Comparison of ENCODE assay signal across 32 cellular contexts in genomic region chr4:70920592-70920991, GRCh38.
"Had no signal": no experiment of that assay in that cellular context is flagged by ENCODE, and none has a peak within 500 bp of the region (broad histone marks: within the 10 kb centered on the region; RNA-seq: fewer than 3 reads in every experiment).

No MANE protein-coding gene starts in this region.

- H3K4me1 Mint-ChIP-seq: activated T-helper 17 cell treated with anti-CD3 and anti-CD28 coated beads, Interleukin-2, amount 50 U/mL, for 72 hours had no signal

- H3K36me3 ChIP-seq: brain microvascular endothelial cell, esophagus squamous epithelium, gastroesophageal sphincter, heart right ventricle had no signal

- H3K4me3 ChIP-seq: coronary artery, esophagus squamous epithelium, gastroesophageal sphincter, heart right ventricle, hepatocyte had no signal

- ATAC-seq: activated CD4-positive, alpha-beta T cell treated with anti-CD3 and anti-CD28 coated beads for 36 hours; activated T-helper 17 cell treated with anti-CD3 and anti-CD28 coated beads, Interleukin-2, amount 50 U/mL, for 72 hours; effector memory CD8-positive, alpha-beta T cell; gastroesophageal sphincter; heart right ventricle; T-helper 17 cell had no signal

- H3K9me3 Mint-ChIP-seq: activated T-cell treated with anti-CD3 and anti-CD28 coated beads, Interleukin-2, amount 50 U/mL, for 24 hours; activated T-helper 17 cell treated with anti-CD3 and anti-CD28 coated beads, Interleukin-2, amount 50 U/mL, for 72 hours; central memory CD8-positive, alpha-beta T cell; effector memory CD8-positive, alpha-beta T cell had no signal

- H3K27me3 Mint-ChIP-seq: activated CD4-positive, alpha-beta memory T cell treated with anti-CD3 and anti-CD28 coated beads, Interleukin-2, amount 10 ng/mL, durations not matched to agents 7 days and 5 days; activated CD4-positive, alpha-beta T cell treated with anti-CD3 and anti-CD28 coated beads for 36 hours; activated CD4-positive, alpha-beta T cell treated with anti-CD3 and anti-CD28 coated beads, Interleukin-2, amount 10 ng/mL, durations not matched to agents 7 days and 5 days; activated naive CD8-positive, alpha-beta T cell; activated T-cell treated with anti-CD3 and anti-CD28 coated beads, Interleukin-2, amount 50 U/mL, for 24 hours; activated T-helper 17 cell treated with anti-CD3 and anti-CD28 coated beads, Interleukin-2, amount 50 U/mL, for 72 hours; central memory CD8-positive, alpha-beta T cell; effector memory CD8-positive, alpha-beta T cell; T-helper 17 cell had no signal

- H3K4me3 Mint-ChIP-seq: activated CD4-positive, alpha-beta memory T cell treated with anti-CD3 and anti-CD28 coated beads, Interleukin-2, amount 10 ng/mL, durations not matched to agents 7 days and 5 days; activated CD4-positive, alpha-beta T cell treated with anti-CD3 and anti-CD28 coated beads for 36 hours; activated CD4-positive, alpha-beta T cell treated with anti-CD3 and anti-CD28 coated beads, Interleukin-2, amount 10 ng/mL, durations not matched to agents 7 days and 5 days; activated naive CD8-positive, alpha-beta T cell; activated T-cell treated with anti-CD3 and anti-CD28 coated beads, Interleukin-2, amount 50 U/mL, for 24 hours; activated T-helper 17 cell treated with anti-CD3 and anti-CD28 coated beads, Interleukin-2, amount 50 U/mL, for 72 hours; central memory CD8-positive, alpha-beta T cell; effector memory CD8-positive, alpha-beta T cell; T-helper 17 cell; T-helper 2 cell treated with Interferon-gamma antibody and Interleukin-4, amounts not matched to agents 5 μg/mL and 100 μg/mL, for 36 hours had no signal

- H3K27ac ChIP-seq: brain microvascular endothelial cell, coronary artery, epithelial cell of prostate, esophagus squamous epithelium, gastroesophageal sphincter, heart right ventricle, hepatocyte had no signal

- DNase-seq: activated CD4-positive, alpha-beta memory T cell treated with anti-CD3 and anti-CD28 coated beads, Interleukin-2, amount 10 ng/mL, durations not matched to agents 7 days and 5 days; activated CD4-positive, alpha-beta T cell treated with anti-CD3 and anti-CD28 coated beads for 36 hours; activated CD4-positive, alpha-beta T cell treated with anti-CD3 and anti-CD28 coated beads, Interleukin-2, amount 10 ng/mL, durations not matched to agents 7 days and 5 days; activated CD4-positive, alpha-beta T cell treated with anti-CD3 and anti-CD28 coated beads, Interleukin-2, amount 50 U/mL, for 4 hours; activated CD4-positive, CD25-positive, alpha-beta regulatory T cell; activated CD4-positive, CD25-positive, alpha-beta regulatory T cell treated with anti-CD3 and anti-CD28 coated beads, Interleukin-2, amount 50 U/mL, for 72 hours; activated CD8-positive, alpha-beta memory T cell treated with anti-CD3 and anti-CD28 coated beads, Interleukin-2, amount 50 U/mL, for 48 hours; activated effector memory CD4-positive, alpha-beta T cell treated with Interleukin-2 at 50 U/mL for 16 hours; activated gamma-delta T cell treated with Interleukin-2 at 50 U/mL for 16 hours; activated naive CD4-positive, alpha-beta T cell treated with anti-CD3 and anti-CD28 coated beads, Interleukin-2, amount 50 U/mL, for 16 hours; activated naive CD4-positive, alpha-beta T cell treated with Interleukin-2 at 50 U/mL for 16 hours; activated T-cell treated with anti-CD3 and anti-CD28 coated beads for 4 hours; activated T-cell treated with anti-CD3 and anti-CD28 coated beads, Interleukin-2, amount 50 U/mL, for 24 hours; amniotic stem cell; anterior cingulate cortex; brain microvascular endothelial cell; dermis blood vessel endothelial cell; effector CD4-positive, alpha-beta T cell; effector memory CD8-positive, alpha-beta T cell; esophagus squamous epithelium; foreskin melanocyte; heart right ventricle; T-helper 17 cell; T1000 had no signal

- H3K9me3 ChIP-seq: esophagus squamous epithelium, gastroesophageal sphincter had no signal

- H3K27ac Mint-ChIP-seq: activated CD4-positive, alpha-beta memory T cell treated with anti-CD3 and anti-CD28 coated beads, Interleukin-2, amount 10 ng/mL, durations not matched to agents 7 days and 5 days; activated CD4-positive, alpha-beta T cell treated with anti-CD3 and anti-CD28 coated beads for 36 hours; activated CD4-positive, alpha-beta T cell treated with anti-CD3 and anti-CD28 coated beads, Interleukin-2, amount 10 ng/mL, durations not matched to agents 7 days and 5 days; activated naive CD8-positive, alpha-beta T cell; activated T-cell treated with anti-CD3 and anti-CD28 coated beads, Interleukin-2, amount 50 U/mL, for 24 hours; activated T-helper 17 cell treated with anti-CD3 and anti-CD28 coated beads, Interleukin-2, amount 50 U/mL, for 72 hours; effector memory CD8-positive, alpha-beta T cell; T-helper 17 cell; T-helper 2 cell treated with Interferon-gamma antibody and Interleukin-4, amounts not matched to agents 5 μg/mL and 100 μg/mL, for 36 hours had no signal

- H3K4me1 ChIP-seq: esophagus squamous epithelium had no signal
